ENCODE assay signal across 8 cellular contexts in genomic region chr3:16885948-16886683, GRCh38. TPM values are rescaled to one million over a fixed set of nuclear protein-coding genes. Genes with fewer than 3 reads are reported as not detected.
A peak's percentile ranks its signal among the peaks of the same experiment; 100 is the strongest.
DNase-seq lines count a peak whose midpoint lies in the region; ATAC-seq and TF ChIP-seq lines count a peak whose summit lies in the region.

No MANE protein-coding gene starts in this region.

- peaks cover 42 to 64% (median 49%) of the 10 kb centered on the region in 4 donors for H3K4me1 Mint-ChIP-seq in CD4-positive, alpha-beta memory T cell
- peaks cover 63% of the 10 kb centered on the region for H3K4me1 Mint-ChIP-seq in central memory CD8-positive, alpha-beta T cell
- peaks cover 57 to 68% (median 57%) of the 10 kb centered on the region in 3 donors for H3K4me1 Mint-ChIP-seq in naive B cell

- POLR2A ChIA-PET in CD4-positive, alpha-beta memory T cell (lab: Charles Lee; ENCODE audit: partially characterized antibody): interaction anchor here (0.6 to 9.5 kb wide), 12 partner anchors 11 to 621 kb away, joined by 3 to 180 read pairs (median 3); partner anchors contain the start of genes DPH3 and OXNAD1

- H3K4me2 ChIP-seq in MM.1S (ENCODE audit: low read depth, low read length): peak overlapping the region; percentile 86

- intact Hi-C loops in CD4-positive, alpha-beta memory T cell (cut with micrococcal nuclease): loop anchor here (1.0 to 5.0 kb wide), 4 partner anchors 11 to 285 kb away; no protein-coding TSS in a partner anchor

- no peak for TF ChIP-seq CTCF in MM.1S (IDR thresholded peaks at IDR 0.05; ENCODE audit: low read length)

- H3K9me2 ChIP-seq in MM.1S (replicated peaks; ENCODE audit: insufficient read depth, low read length): no peaks in the 10 kb centered on the region

- no peaks in the 10 kb centered on the region for H3K9me3 ChIP-seq in CD4-positive, alpha-beta memory T cell (ENCODE audit: control insufficient read depth in 1 of 2, low read length in 2 of 2)
- H3K9me3 ChIP-seq in MM.1S (replicated peaks; ENCODE audit: insufficient read depth, low read length): no peaks in the 10 kb centered on the region

- H3K36me3 Mint-ChIP-seq in CD4-positive, alpha-beta memory T cell: peaks cover 0 to 30% of the 10 kb centered on the region in 2 donors
- H3K36me3 Mint-ChIP-seq in central memory CD8-positive, alpha-beta T cell (ENCODE audit: insufficient read depth): peaks cover 25% of the 10 kb centered on the region
- no peaks in the 10 kb centered on the region for H3K36me3 Mint-ChIP-seq in naive B cell

- H3K4me3 Mint-ChIP-seq in CD4-positive, alpha-beta memory T cell: peak overlapping the region; percentile 95 to 99 (median 97)
- peak overlapping the region; percentile 95 for H3K4me3 Mint-ChIP-seq in central memory CD8-positive, alpha-beta T cell
- peak overlapping the region; percentile 96 to 99 (median 96) for H3K4me3 Mint-ChIP-seq in naive B cell

- peak overlapping the region; percentile 96 to 97 for H3K4me3 ChIP-seq in CD4-positive, alpha-beta memory T cell (ENCODE audit: low read length in 2 of 2)
- peak overlapping the region; percentile 98 for H3K4me3 ChIP-seq in MM.1S (ENCODE audit: low read length)

- peak overlapping the region; percentile 70; the same call in 1 of the 2 replicates for H2AFZ ChIP-seq in MM.1S (ENCODE audit: low read length)

- peak overlapping the region; percentile 87 for H3K27ac ChIP-seq in CD4-positive, alpha-beta memory T cell (ENCODE audit: low read depth, low read length)
- H3K27ac ChIP-seq in MM.1S (ENCODE audit: low read length): peak overlapping the region; percentile 67; the same call in 1 of the 2 replicates

- peaks cover 51% of the 10 kb centered on the region for H3K4me1 ChIP-seq in CD4-positive, alpha-beta memory T cell (ENCODE audit: insufficient read depth, low read length)
- peaks cover 15% of the 10 kb centered on the region for H3K4me1 ChIP-seq in MM.1S (ENCODE audit: low read length)

- H4K20me1 ChIP-seq in MM.1S (ENCODE audit: insufficient read depth, low read length): no peaks in the 10 kb centered on the region

- no peaks in the 10 kb centered on the region for H3K27me3 ChIP-seq in CD4-positive, alpha-beta memory T cell (ENCODE audit: insufficient read depth, low read length)
- H3K27me3 ChIP-seq in MM.1S (replicated peaks; ENCODE audit: insufficient read depth, low read length): no peaks in the 10 kb centered on the region

- no peaks in the 10 kb centered on the region for H3K9me3 Mint-ChIP-seq in CD4-positive, alpha-beta memory T cell
- no peaks in the 10 kb centered on the region for H3K9me3 Mint-ChIP-seq in central memory CD8-positive, alpha-beta T cell
- H3K9me3 Mint-ChIP-seq in naive B cell: no peaks in the 10 kb centered on the region

- CTCF ChIA-PET in CD4-positive, alpha-beta memory T cell (lab: Charles Lee; ENCODE audit: partially characterized antibody): interaction anchor here (0.9 to 3.1 kb wide), 9 partner anchors 11 to 150 kb away, joined by 3 to 17 read pairs (median 4); no protein-coding TSS in a partner anchor

- H3K27me3 Mint-ChIP-seq in CD4-positive, alpha-beta memory T cell: no peaks in the 10 kb centered on the region
- no peaks in the 10 kb centered on the region for H3K27me3 Mint-ChIP-seq in central memory CD8-positive, alpha-beta T cell
- no peaks in the 10 kb centered on the region for H3K27me3 Mint-ChIP-seq in naive B cell

- ATAC-seq in central memory CD8-positive, alpha-beta T cell (replicated peaks; ENCODE audit: extremely low read depth, poor library complexity, severe bottlenecking): peak; percentile 11
- no peak for ATAC-seq in naive B cell (ENCODE audit: low read depth in 2 of 2)

- peaks cover 11% of the 10 kb centered on the region for H3F3A ChIP-seq in MM.1S (ENCODE audit: insufficient read depth, low read length)

- H3K9ac ChIP-seq in MM.1S (ENCODE audit: low read length): peak overlapping the region; percentile 79; the same call in 1 of the 2 replicates

- peak overlapping the region; percentile 93 to 98 (median 96) for H3K27ac Mint-ChIP-seq in CD4-positive, alpha-beta memory T cell
- H3K27ac Mint-ChIP-seq in central memory CD8-positive, alpha-beta T cell (ENCODE audit: low read depth): peak overlapping the region; percentile 94
- H3K27ac Mint-ChIP-seq in naive B cell: peak overlapping the region; percentile 88 to 98 (median 96)

- H3K79me2 ChIP-seq in MM.1S (ENCODE audit: low read length): peaks cover 61% of the 10 kb centered on the region

- H3K36me3 ChIP-seq in CD4-positive, alpha-beta memory T cell (ENCODE audit: insufficient read depth, low read length): no peaks in the 10 kb centered on the region
- no peaks in the 10 kb centered on the region for H3K36me3 ChIP-seq in MM.1S (replicated peaks; ENCODE audit: insufficient read depth, low read length)

- peak in 2 of 5 donors; percentile 28 to 32 for DNase-seq in CD4-positive, alpha-beta memory T cell
- DNase-seq in MM.1S (peak; percentile 34), naive B cell (no peak), NCI-H1694 treated with DMSO at 0.1 percent for 48 hours (lab: John Stamatoyannopoulos, UW) (no peak), NCI-H1092 (lab: John Stamatoyannopoulos, UW) (no peak), SK-N-DZ (ENCODE audit: low spot score) (no peak), NCI-H510A (lab: John Stamatoyannopoulos, UW) (no peak)
- no peak for DNase-seq in central memory CD8-positive, alpha-beta T cell (ENCODE audit: low spot score in 2 of 2)

RNA-seq across cellular contexts. Expression of gene PLCL2, which starts 1.4 kb away (rescaled TPM):
- total RNA-seq in CD4-positive, alpha-beta memory T cell: 10 to 100 TPM; 67.1 to 69.1 TPM
- 10 to 100 TPM; 64.5 to 89.4 TPM for polyA plus RNA-seq in CD4-positive, alpha-beta memory T cell
- polyA plus RNA-seq in naive B cell (ENCODE audit: low read depth in 6 of 6): 10 to 100 TPM; 65.7 to 92.7 (median 69.1) TPM
- 5.3 and 5.6 TPM in 2 replicates for polyA plus RNA-seq in SK-N-DZ (2014; cell fraction: cytosol; rRNA removed)
- polyA plus RNA-seq in SK-N-DZ (2014; cell fraction: nucleus; rRNA removed): 4.6 and 5.7 TPM in 2 replicates
